In the genomic region with DNA sequence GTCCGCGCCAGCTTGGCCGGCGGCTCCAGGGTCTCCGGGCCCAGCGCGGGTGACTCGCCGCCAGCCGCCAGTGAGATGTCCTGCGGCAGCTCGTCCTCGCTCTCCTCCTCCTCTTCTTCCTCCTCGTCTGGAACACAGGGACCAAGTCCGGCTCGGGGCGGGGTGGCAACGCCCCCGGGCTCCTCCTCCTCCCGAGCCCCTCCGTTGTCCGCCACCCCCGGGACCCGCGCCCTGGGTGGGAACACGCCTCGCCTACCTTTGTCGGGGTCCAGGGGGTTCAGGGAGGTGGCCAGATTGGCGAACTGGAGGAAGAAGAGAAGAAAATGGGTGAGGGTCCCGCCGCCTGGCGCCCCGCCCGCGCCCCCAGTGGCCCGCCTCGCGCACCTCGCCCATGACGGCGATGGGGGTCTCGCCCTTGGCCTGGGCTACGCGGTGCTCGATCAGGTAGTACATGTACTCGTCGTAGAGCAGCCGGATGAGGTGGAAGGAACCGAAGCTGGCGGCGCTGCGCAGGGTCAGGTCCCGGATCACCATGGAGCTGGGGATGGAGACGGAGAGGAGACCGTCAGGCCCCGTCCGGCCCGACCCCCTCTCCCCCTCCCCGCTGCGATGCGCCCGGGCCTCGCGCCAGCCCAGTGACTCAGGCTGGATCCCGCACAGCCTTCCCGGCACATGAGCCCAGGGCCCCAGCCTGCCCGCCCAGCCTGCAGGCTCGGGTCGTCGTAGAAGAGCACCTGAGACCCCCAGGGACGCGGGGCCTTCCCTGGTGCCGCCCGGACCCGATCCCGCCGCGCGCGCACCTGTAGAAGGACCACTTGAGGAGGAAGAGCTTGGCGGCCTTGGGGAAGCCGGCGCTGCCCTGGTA, we compare ENCODE assay signal across 17 cellular contexts. TPM values are rescaled to one million over a fixed set of nuclear protein-coding genes. Genes with fewer than 3 reads are reported as not detected.
A peak's percentile ranks its signal among the peaks of the same experiment; 100 is the strongest.
DNase-seq lines count a peak whose midpoint lies in the region; ATAC-seq, FAIRE-seq and TF ChIP-seq lines count a peak whose summit lies in the region.
"Had no signal": no experiment of that assay in that cellular context is flagged by ENCODE, and none has a peak within 500 bp of the region (broad histone marks: within the 10 kb centered on the region; RNA-seq: fewer than 3 reads in every experiment).

No MANE protein-coding gene starts in this region.

- intact Hi-C loops in esophagus squamous epithelium (cut with DNase I), result no loop called here
- intact Hi-C loops in HepG2 (cut with micrococcal nuclease; ENCODE audit: unreplicated experiment), result no loop called here

- no peaks in the 10 kb centered on the region for H4K20me1 ChIP-seq in HepG2 (ENCODE audit: insufficient read depth, low read length)

- H3K36me3 ChIP-seq in MG63 (peaks cover 25% of the 10 kb centered on the region), esophagus squamous epithelium (peaks cover 19 to 100% (median 35%) of the 10 kb centered on the region in 3 donors), HepG2 (replicated peaks in 1 of 2; ENCODE audit: control insufficient read depth in 1 of 2, insufficient read depth in 2 of 2, low read length in 2 of 2) (peaks cover 12 to 39% of the 10 kb centered on the region in 2 experiments), thoracic aorta (peaks cover 47% of the 10 kb centered on the region)

- no peak for TF ChIP-seq CTCF in esophagus squamous epithelium (IDR thresholded peaks at IDR 0.05)
- no peak for TF ChIP-seq CTCF in HepG2 (CRISPR knock-in tag; IDR thresholded peaks at IDR 0.05)
- no peak for TF ChIP-seq CTCF in thoracic aorta (IDR thresholded peaks at IDR 0.05)

- no TSS peak for BruUV-seq in HepG2 (replicated peaks; lab: Mats Ljungman, UMichigan)

- H3K27ac ChIP-seq in esophagus squamous epithelium, result peak overlapping the region in 2 of 4 donors; percentile 28 to 50
- no peak overlapping the region for H3K27ac ChIP-seq in HepG2 (ENCODE audit: extremely low read length, insufficient read depth, low read length)
- H3K27ac ChIP-seq in thoracic aorta, result no peak overlapping the region
- H3K27ac ChIP-seq: adrenal gland had no signal

- H3K27me3 ChIP-seq in MG63, result no peaks in the 10 kb centered on the region
- no peaks in the 10 kb centered on the region for H3K27me3 ChIP-seq in esophagus squamous epithelium
- H3K27me3 ChIP-seq in HepG2 (ENCODE audit: control insufficient read depth in 1 of 2, insufficient read depth in 2 of 2, low read length in 2 of 2), result no peaks in the 10 kb centered on the region
- H3K27me3 ChIP-seq in thoracic aorta (replicated peaks; ENCODE audit: insufficient read depth), result no peaks in the 10 kb centered on the region
- H3K27me3 ChIP-seq: adrenal gland had no signal

- H3K9me3 ChIP-seq in MG63, result no peaks in the 10 kb centered on the region
- H3K9me3 ChIP-seq in esophagus squamous epithelium, result no peaks in the 10 kb centered on the region
- no peaks in the 10 kb centered on the region for H3K9me3 ChIP-seq in HepG2 (ENCODE audit: low read length)
- H3K9me3 ChIP-seq in thoracic aorta, result no peaks in the 10 kb centered on the region
- H3K9me3 ChIP-seq: adrenal gland had no signal

- CTCF ChIA-PET in HepG2 (lab: Yijun Ruan, JAX; ENCODE audit: low intra/inter-chr PET ratio, low total read pairs), result no interaction called here

- H2AFZ ChIP-seq in HepG2 (ENCODE audit: low read length), result no peak overlapping the region

- TF ChIP-seq POLR2A in esophagus squamous epithelium (IDR thresholded peaks at IDR 0.05) (no peak), HepG2 (IDR thresholded peaks at IDR 0.05; ENCODE audit: insufficient read depth in 1 of 2, low read depth in 2 of 2, low read length in 2 of 2) (no peak)

- POLR2A ChIA-PET in HepG2 (lab: Yijun Ruan, JAX), result no interaction called here

- in situ Hi-C loops in HepG2 (cut with HindIII; ENCODE audit: extremely low pct_ligation_motif_present, low pct_unique_long_range_greater_than_20kb), result no loop called here

- H3K4me2 ChIP-seq in HepG2 (ENCODE audit: low read depth, low read length), result no peak overlapping the region

- DNase-seq in MG63, result peak; percentile 53
- DNase-seq in esophagus squamous epithelium (lab: John Stamatoyannopoulos, UW), result no peak
- no peak for DNase-seq in HepG2 (ENCODE audit: low spot score)
- DNase-seq in thoracic aorta (ENCODE audit: low spot score), result no peak
- no peak for DNase-seq in SKM-1 (lab: John Stamatoyannopoulos, UW; ENCODE audit: unreplicated experiment)
- DNase-seq: activated CD4-positive, alpha-beta T cell treated with anti-CD3 and anti-CD28 coated beads for 4 hours; activated T-cell treated with anti-CD3 and anti-CD28 coated beads, Interleukin-2, amount 50 U/mL, for 24 hours; CD8-positive, alpha-beta T cell; dermis blood vessel endothelial cell; HFFc6; naive thymus-derived CD8-positive, alpha-beta T cell had no signal

- ATAC-seq in HepG2 (no peak), thoracic aorta (ENCODE audit: insufficient number of reproducible peaks, low FRiP score, low read depth) (no peak), HG03342 (IDR thresholded peaks at IDR 0.05; ENCODE audit: unreplicated experiment) (no peak), GM21619 (IDR thresholded peaks at IDR 0.05; ENCODE audit: unreplicated experiment) (no peak)
- ATAC-seq: CD8-positive, alpha-beta T cell; sciatic nerve had no signal

- H3K4me1 ChIP-seq in esophagus squamous epithelium, result peaks cover 0 to 20% (median 0%) of the 10 kb centered on the region in 3 donors
- no peaks in the 10 kb centered on the region for H3K4me1 ChIP-seq in HepG2 (ENCODE audit: insufficient read depth, low read length)
- no peaks in the 10 kb centered on the region for H3K4me1 ChIP-seq in thoracic aorta (ENCODE audit: control insufficient read depth in 1 of 2, low read depth in 2 of 2)
- H3K4me1 ChIP-seq: adrenal gland had no signal

- 60% methylated on average over 21 of the region's 83 CpGs; no CpG with 5 or more reads in 1 of the 2 donors for WGBS in esophagus squamous epithelium, 2 donors
- 97% methylated on average over 48 of the region's 83 CpGs for WGBS in HepG2 (ENCODE audit: low lambda C conversion rate)

- H3K4me3 ChIP-seq in MG63 (no peak overlapping the region), esophagus squamous epithelium (peak overlapping the region in 3 of 4 donors; percentile 31 to 54 (median 39)), HepG2 (replicated peaks in 1 of 3; ENCODE audit: insufficient read depth in 1 of 3, low read depth in 2 of 3, low read length in 3 of 3) (no peak overlapping the region), thoracic aorta (peak overlapping the region; percentile 38)
- H3K4me3 ChIP-seq: adrenal gland had no signal

- TF ChIP-seq EP300 in HepG2 (IDR thresholded peaks at IDR 0.05; ENCODE audit: low read depth in 2 of 2, low read length in 2 of 2), result no peak
- TF ChIP-seq EP300 in HepG2 (CRISPR knock-in tag; IDR thresholded peaks at IDR 0.05; ENCODE audit: borderline replicate concordance), result no peak

- FAIRE-seq in HepG2 (lab: Jason Lieb, UNC), result no peak

- TF ChIP-seq RAD21 in HepG2 (CRISPR knock-in tag; IDR thresholded peaks at IDR 0.05), result no peak

- H3K9ac ChIP-seq in HepG2 (ENCODE audit: insufficient read depth, low read depth, low read length), result no peak overlapping the region

- no peaks in the 10 kb centered on the region for H3K79me2 ChIP-seq in HepG2 (ENCODE audit: insufficient read depth, low read length)

RNA-seq across cellular contexts. Expression of gene DCAF15, which starts 10.7 kb away (rescaled TPM):
- total RNA-seq in MG63 (2014; rRNA removed; shearing (Covaris generic); ENCODE audit: low replicate concordance), result 13.8 and 22.9 TPM in 2 replicates
- total RNA-seq in esophagus squamous epithelium (10 to 100 TPM; 14.7 to 23.1 (median 19.5) TPM), HepG2 (2016; rRNA removed; fragmentation: Illumina TruSeq; extraction: Trizol) (8.5 and 14.0 TPM in 2 replicates), thoracic aorta (10 to 100 TPM; 12.6 to 31.4 TPM)
- total RNA-seq in HepG2 (2016; cell fraction: cytosol; rRNA removed; fragmentation: Illumina TruSeq; extraction: Trizol; ENCODE audit: low read depth), result 11.3 and 12.1 TPM in 2 replicates
- total RNA-seq in HepG2 (2016; cell fraction: insoluble cytoplasmic fraction; rRNA removed; fragmentation: Illumina TruSeq; extraction: Trizol), result 7.3 and 14.2 TPM in 2 replicates
- total RNA-seq in HepG2 (2016; cell fraction: membrane; rRNA removed; fragmentation: Illumina TruSeq; extraction: Trizol), result 13.3 and 15.4 TPM in 2 replicates
- 12.9 and 17.6 TPM in 2 replicates for total RNA-seq in HepG2 (2016; cell fraction: nucleus; rRNA removed; fragmentation: Illumina TruSeq; extraction: Trizol)
- 13.5 and 13.6 TPM in 2 replicates for polyA plus RNA-seq in HepG2 (2011; rRNA removed)
- 5.9 and 10.2 TPM in 2 replicates for polyA plus RNA-seq in HepG2 (2011; cell fraction: cytosol; rRNA removed)
- polyA plus RNA-seq in HepG2 (2011; cell fraction: nucleus; rRNA removed), result 69.0 and 111 TPM in 2 replicates
- polyA plus RNA-seq in HepG2 (2012), result 9.5 and 10.5 TPM in 2 replicates
- 8.3 and 9.9 TPM in 2 replicates for polyA plus RNA-seq in HepG2 (2016; cell fraction: cytosol; fragmentation: Illumina TruSeq; extraction: Trizol; ENCODE audit: low read depth)
- polyA plus RNA-seq in HepG2 (2016; cell fraction: insoluble cytoplasmic fraction; fragmentation: Illumina TruSeq; extraction: Trizol; ENCODE audit: low read depth), result 15.3 and 20.8 TPM in 2 replicates
- 8.6 TPM in 2 replicates for polyA plus RNA-seq in HepG2 (2016; cell fraction: membrane; fragmentation: Illumina TruSeq; extraction: Trizol; ENCODE audit: low read depth)
- 52.7 and 54.2 TPM in 2 replicates for polyA plus RNA-seq in HepG2 (2016; cell fraction: nucleus; fragmentation: Illumina TruSeq; extraction: Trizol; ENCODE audit: insufficient read depth, low read depth)
- polyA minus RNA-seq in HepG2 (2011; rRNA and poly(A)+ RNA removed; ENCODE audit: low replicate concordance), result 18.8 and 26.1 TPM in 2 replicates
- polyA minus RNA-seq in HepG2 (2011; cell fraction: cytosol; rRNA and poly(A)+ RNA removed), result 6.5 and 8.8 TPM in 2 replicates
- 12.1 and 15.6 TPM in 2 replicates for polyA minus RNA-seq in HepG2 (2011; cell fraction: nucleus; rRNA and poly(A)+ RNA removed)

RNA-seq across cellular contexts. Expression of gene PODNL1, which starts 24.8 kb away (rescaled TPM):
- total RNA-seq in MG63 (2014; rRNA removed; shearing (Covaris generic); ENCODE audit: low replicate concordance), result not detected in 2 replicates
- total RNA-seq in esophagus squamous epithelium, result 1 to 10 TPM; 2.3 to 8.0 (median 3.3) TPM
- not detected in 2 replicates for total RNA-seq in HepG2 (2016; rRNA removed; fragmentation: Illumina TruSeq; extraction: Trizol)
- total RNA-seq in HepG2 (2016; cell fraction: cytosol; rRNA removed; fragmentation: Illumina TruSeq; extraction: Trizol; ENCODE audit: low read depth), result not detected in 2 replicates
- total RNA-seq in HepG2 (2016; cell fraction: insoluble cytoplasmic fraction; rRNA removed; fragmentation: Illumina TruSeq; extraction: Trizol), result not detected in 2 replicates
- total RNA-seq in HepG2 (2016; cell fraction: membrane; rRNA removed; fragmentation: Illumina TruSeq; extraction: Trizol), result 0.17 TPM in 1 of 2 replicates, not detected in the other
- not detected in 2 replicates for total RNA-seq in HepG2 (2016; cell fraction: nucleus; rRNA removed; fragmentation: Illumina TruSeq; extraction: Trizol)
- polyA plus RNA-seq in HepG2 (2011; rRNA removed), result 0.18 TPM in 1 of 2 replicates, not detected in the other
- 0.15 TPM in 1 of 2 replicates, not detected in the other for polyA plus RNA-seq in HepG2 (2011; cell fraction: cytosol; rRNA removed)
- 0.26 TPM in 2 replicates for polyA plus RNA-seq in HepG2 (2011; cell fraction: nucleus; rRNA removed)
- polyA plus RNA-seq in HepG2 (2012), result 0.19 and 0.24 TPM in 2 replicates
- polyA plus RNA-seq in HepG2 (2016; cell fraction: cytosol; fragmentation: Illumina TruSeq; extraction: Trizol; ENCODE audit: low read depth), result not detected in 2 replicates
- polyA plus RNA-seq in HepG2 (2016; cell fraction: insoluble cytoplasmic fraction; fragmentation: Illumina TruSeq; extraction: Trizol; ENCODE audit: low read depth), result not detected in 2 replicates
- not detected in 2 replicates for polyA plus RNA-seq in HepG2 (2016; cell fraction: membrane; fragmentation: Illumina TruSeq; extraction: Trizol; ENCODE audit: low read depth)
- not detected in 2 replicates for polyA plus RNA-seq in HepG2 (2016; cell fraction: nucleus; fragmentation: Illumina TruSeq; extraction: Trizol; ENCODE audit: insufficient read depth, low read depth)
- polyA minus RNA-seq in HepG2 (2011; rRNA and poly(A)+ RNA removed; ENCODE audit: low replicate concordance), result 0.54 TPM in 1 of 2 replicates, not detected in the other
- not detected in 2 replicates for polyA minus RNA-seq in HepG2 (2011; cell fraction: cytosol; rRNA and poly(A)+ RNA removed)
- polyA minus RNA-seq in HepG2 (2011; cell fraction: nucleus; rRNA and poly(A)+ RNA removed), result not detected in 2 replicates
- 1 to 10 TPM; 3.5 to 9.9 TPM for total RNA-seq in thoracic aorta
- total RNA-seq: CD8-positive, alpha-beta T cell; naive thymus-derived CD8-positive, alpha-beta T cell; NCI-H460 had no signal
- polyA plus RNA-seq: IgD-negative memory B cell; naive thymus-derived CD8-positive, alpha-beta T cell had no signal

RNA-seq across cellular contexts. Expression of gene RFX1, which starts 43.1 kb away (rescaled TPM):
- total RNA-seq in MG63 (2014; rRNA removed; shearing (Covaris generic); ENCODE audit: low replicate concordance), result 0.86 and 3.3 TPM in 2 replicates
- total RNA-seq in esophagus squamous epithelium (1 to 10 TPM; 1.8 to 7.5 (median 3.9) TPM), HepG2 (2016; rRNA removed; fragmentation: Illumina TruSeq; extraction: Trizol) (1.3 and 1.4 TPM in 2 replicates), thoracic aorta (1 to 10 TPM; 3.0 to 5.7 TPM)
- 0.62 and 1.0 TPM in 2 replicates for total RNA-seq in HepG2 (2016; cell fraction: cytosol; rRNA removed; fragmentation: Illumina TruSeq; extraction: Trizol; ENCODE audit: low read depth)
- 1.2 and 1.9 TPM in 2 replicates for total RNA-seq in HepG2 (2016; cell fraction: insoluble cytoplasmic fraction; rRNA removed; fragmentation: Illumina TruSeq; extraction: Trizol)
- total RNA-seq in HepG2 (2016; cell fraction: membrane; rRNA removed; fragmentation: Illumina TruSeq; extraction: Trizol), result 1.2 and 1.6 TPM in 2 replicates
- total RNA-seq in HepG2 (2016; cell fraction: nucleus; rRNA removed; fragmentation: Illumina TruSeq; extraction: Trizol), result 2.1 and 2.3 TPM in 2 replicates
- polyA plus RNA-seq in HepG2 (2011; rRNA removed), result 0.56 and 1.1 TPM in 2 replicates
- polyA plus RNA-seq in HepG2 (2011; cell fraction: cytosol; rRNA removed), result 0.14 and 0.17 TPM in 2 replicates
- polyA plus RNA-seq in HepG2 (2011; cell fraction: nucleus; rRNA removed), result 5.8 and 9.2 TPM in 2 replicates
- polyA plus RNA-seq in HepG2 (2012), result 2.1 and 3.0 TPM in 2 replicates
- polyA plus RNA-seq in HepG2 (2016; cell fraction: cytosol; fragmentation: Illumina TruSeq; extraction: Trizol; ENCODE audit: low read depth), result 0.23 and 0.45 TPM in 2 replicates
- polyA plus RNA-seq in HepG2 (2016; cell fraction: insoluble cytoplasmic fraction; fragmentation: Illumina TruSeq; extraction: Trizol; ENCODE audit: low read depth), result 1.9 and 3.5 TPM in 2 replicates
- 0.90 and 1.1 TPM in 2 replicates for polyA plus RNA-seq in HepG2 (2016; cell fraction: membrane; fragmentation: Illumina TruSeq; extraction: Trizol; ENCODE audit: low read depth)
- polyA plus RNA-seq in HepG2 (2016; cell fraction: nucleus; fragmentation: Illumina TruSeq; extraction: Trizol; ENCODE audit: insufficient read depth, low read depth), result 8.9 and 9.5 TPM in 2 replicates
- polyA minus RNA-seq in HepG2 (2011; rRNA and poly(A)+ RNA removed; ENCODE audit: low replicate concordance), result 1.2 and 1.4 TPM in 2 replicates
- 1.5 and 2.4 TPM in 2 replicates for polyA minus RNA-seq in HepG2 (2011; cell fraction: cytosol; rRNA and poly(A)+ RNA removed)
- 1.1 and 3.0 TPM in 2 replicates for polyA minus RNA-seq in HepG2 (2011; cell fraction: nucleus; rRNA and poly(A)+ RNA removed)

RNA-seq across cellular contexts. Expression of gene CC2D1A, which starts 57.0 kb away (rescaled TPM):
- total RNA-seq in MG63 (2014; rRNA removed; shearing (Covaris generic); ENCODE audit: low replicate concordance), result 26.2 and 27.3 TPM in 2 replicates
- total RNA-seq in esophagus squamous epithelium (10 to 100 TPM; 28.0 to 56.9 (median 36.0) TPM), HepG2 (2016; rRNA removed; fragmentation: Illumina TruSeq; extraction: Trizol) (6.4 and 9.7 TPM in 2 replicates), thoracic aorta (10 to 100 TPM; 29.5 to 38.7 TPM)
- 5.0 and 5.7 TPM in 2 replicates for total RNA-seq in HepG2 (2016; cell fraction: cytosol; rRNA removed; fragmentation: Illumina TruSeq; extraction: Trizol; ENCODE audit: low read depth)
- total RNA-seq in HepG2 (2016; cell fraction: insoluble cytoplasmic fraction; rRNA removed; fragmentation: Illumina TruSeq; extraction: Trizol), result 4.7 and 10.2 TPM in 2 replicates
- 5.3 and 5.8 TPM in 2 replicates for total RNA-seq in HepG2 (2016; cell fraction: membrane; rRNA removed; fragmentation: Illumina TruSeq; extraction: Trizol)
- 9.4 and 12.9 TPM in 2 replicates for total RNA-seq in HepG2 (2016; cell fraction: nucleus; rRNA removed; fragmentation: Illumina TruSeq; extraction: Trizol)
- polyA plus RNA-seq in HepG2 (2011; rRNA removed), result 11.5 and 17.0 TPM in 2 replicates
- polyA plus RNA-seq in HepG2 (2011; cell fraction: cytosol; rRNA removed), result 4.6 and 5.8 TPM in 2 replicates
- 100 and 116 TPM in 2 replicates for polyA plus RNA-seq in HepG2 (2011; cell fraction: nucleus; rRNA removed)
- 16.4 and 23.4 TPM in 2 replicates for polyA plus RNA-seq in HepG2 (2012)
- 1.2 and 1.8 TPM in 2 replicates for polyA plus RNA-seq in HepG2 (2016; cell fraction: cytosol; fragmentation: Illumina TruSeq; extraction: Trizol; ENCODE audit: low read depth)
- polyA plus RNA-seq in HepG2 (2016; cell fraction: insoluble cytoplasmic fraction; fragmentation: Illumina TruSeq; extraction: Trizol; ENCODE audit: low read depth), result 9.0 and 11.9 TPM in 2 replicates
- 2.8 and 3.2 TPM in 2 replicates for polyA plus RNA-seq in HepG2 (2016; cell fraction: membrane; fragmentation: Illumina TruSeq; extraction: Trizol; ENCODE audit: low read depth)
- 55.9 and 56.2 TPM in 2 replicates for polyA plus RNA-seq in HepG2 (2016; cell fraction: nucleus; fragmentation: Illumina TruSeq; extraction: Trizol; ENCODE audit: insufficient read depth, low read depth)
- polyA minus RNA-seq in HepG2 (2011; rRNA and poly(A)+ RNA removed; ENCODE audit: low replicate concordance), result 13.2 and 19.3 TPM in 2 replicates
- polyA minus RNA-seq in HepG2 (2011; cell fraction: cytosol; rRNA and poly(A)+ RNA removed), result 4.7 and 6.5 TPM in 2 replicates
- 20.1 and 21.6 TPM in 2 replicates for polyA minus RNA-seq in HepG2 (2011; cell fraction: nucleus; rRNA and poly(A)+ RNA removed)

RNA-seq across cellular contexts. Expression of gene BRME1, which starts 57.1 kb away (rescaled TPM):
- total RNA-seq in MG63 (2014; rRNA removed; shearing (Covaris generic); ENCODE audit: low replicate concordance), result 5.1 and 8.4 TPM in 2 replicates
- total RNA-seq in esophagus squamous epithelium, result 1 to 10 TPM; 1.8 to 6.3 (median 4.0) TPM
- 0.84 and 1.5 TPM in 2 replicates for total RNA-seq in HepG2 (2016; rRNA removed; fragmentation: Illumina TruSeq; extraction: Trizol)
- 0.35 and 0.40 TPM in 2 replicates for total RNA-seq in HepG2 (2016; cell fraction: cytosol; rRNA removed; fragmentation: Illumina TruSeq; extraction: Trizol; ENCODE audit: low read depth)
- total RNA-seq in HepG2 (2016; cell fraction: insoluble cytoplasmic fraction; rRNA removed; fragmentation: Illumina TruSeq; extraction: Trizol), result 1.1 TPM in 2 replicates
- total RNA-seq in HepG2 (2016; cell fraction: membrane; rRNA removed; fragmentation: Illumina TruSeq; extraction: Trizol), result 0.25 and 0.69 TPM in 2 replicates
- total RNA-seq in HepG2 (2016; cell fraction: nucleus; rRNA removed; fragmentation: Illumina TruSeq; extraction: Trizol), result 1.2 and 1.3 TPM in 2 replicates
- polyA plus RNA-seq in HepG2 (2011; rRNA removed), result 0.74 and 0.91 TPM in 2 replicates
- 0.55 and 0.72 TPM in 2 replicates for polyA plus RNA-seq in HepG2 (2011; cell fraction: cytosol; rRNA removed)
- polyA plus RNA-seq in HepG2 (2011; cell fraction: nucleus; rRNA removed), result 5.7 and 8.2 TPM in 2 replicates
- polyA plus RNA-seq in HepG2 (2012), result 1.3 and 1.8 TPM in 2 replicates
- 0.09 TPM in 1 of 2 replicates, not detected in the other for polyA plus RNA-seq in HepG2 (2016; cell fraction: cytosol; fragmentation: Illumina TruSeq; extraction: Trizol; ENCODE audit: low read depth)
- 1.1 and 1.8 TPM in 2 replicates for polyA plus RNA-seq in HepG2 (2016; cell fraction: insoluble cytoplasmic fraction; fragmentation: Illumina TruSeq; extraction: Trizol; ENCODE audit: low read depth)
- polyA plus RNA-seq in HepG2 (2016; cell fraction: membrane; fragmentation: Illumina TruSeq; extraction: Trizol; ENCODE audit: low read depth), result 0.23 and 0.31 TPM in 2 replicates
- polyA plus RNA-seq in HepG2 (2016; cell fraction: nucleus; fragmentation: Illumina TruSeq; extraction: Trizol; ENCODE audit: insufficient read depth, low read depth), result 5.8 and 5.9 TPM in 2 replicates
- 1.2 and 5.8 TPM in 2 replicates for polyA minus RNA-seq in HepG2 (2011; rRNA and poly(A)+ RNA removed; ENCODE audit: low replicate concordance)
- 1.3 TPM in 1 of 2 replicates, not detected in the other for polyA minus RNA-seq in HepG2 (2011; cell fraction: cytosol; rRNA and poly(A)+ RNA removed)
- polyA minus RNA-seq in HepG2 (2011; cell fraction: nucleus; rRNA and poly(A)+ RNA removed), result 2.2 and 2.4 TPM in 2 replicates
- 1 to 10 TPM in 1 of 2 donors, not detected in 1; 3.7 TPM for total RNA-seq in thoracic aorta
- polyA plus RNA-seq: IgD-negative memory B cell had no signal

Comparison
In these comparisons a context has a peak if more than half of its experiments do, and no peak if none do; other contexts are left out.
1. H3K4me3 ChIP-seq: peak in esophagus squamous epithelium (3 of 4) and thoracic aorta (single experiment); none in MG63 (single experiment) and HepG2 (0 of 3).